In the genomic region with DNA sequence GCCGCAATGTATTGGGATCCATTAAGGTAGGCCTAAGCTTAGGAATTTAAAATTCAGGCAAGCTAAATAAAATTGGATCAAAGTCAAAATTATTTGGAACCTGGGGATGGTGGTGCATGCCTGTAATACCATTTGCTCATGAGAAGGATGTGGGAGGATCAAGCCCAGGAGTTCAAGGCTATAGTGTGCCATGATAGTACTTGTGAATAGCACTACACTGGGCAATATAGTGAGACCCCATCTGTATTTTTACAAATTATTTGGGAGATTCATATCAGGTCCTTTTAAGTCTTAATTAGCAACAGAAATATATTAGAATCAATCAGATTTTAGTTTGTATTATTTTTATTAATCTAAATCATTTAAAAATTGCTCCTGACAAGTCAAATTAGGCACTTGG, we compare ENCODE assay signal across 40 cellular contexts.
"Had no signal": no experiment of that assay in that cellular context is flagged by ENCODE, and none has a peak within 500 bp of the region (broad histone marks: within the 10 kb centered on the region; RNA-seq: fewer than 3 reads in every experiment).

No MANE protein-coding gene starts in this region.

- H3K27ac ChIP-seq: adrenal gland, ascending aorta, body of pancreas, brain microvascular endothelial cell, breast epithelium, cardiac muscle cell had no signal

- H3K27me3 ChIP-seq: adrenal gland, ascending aorta, body of pancreas, brain microvascular endothelial cell, breast epithelium, cardiac muscle cell had no signal

- H3K27ac Mint-ChIP-seq: activated naive CD4-positive, alpha-beta T cell treated with anti-CD3 and anti-CD28 coated beads for 36 hours; activated naive CD4-positive, alpha-beta T cell treated with anti-CD3 and anti-CD28 coated beads, Interleukin-2, amount 10 ng/mL, durations not matched to agents 7 days and 5 days; activated naive CD4-positive, alpha-beta T cell treated with anti-CD3 and anti-CD28 coated beads, Interleukin-2, amount 50 U/mL, for 24 hours; activated naive CD4-positive, alpha-beta T cell treated with anti-CD3 and anti-CD28 coated beads, Interleukin-2, amount 50 U/mL, for 72 hours; activated naive CD8-positive, alpha-beta T cell; activated naive CD8-positive, alpha-beta T cell treated with anti-CD3 and anti-CD28 coated beads for 36 hours; activated naive CD8-positive, alpha-beta T cell treated with anti-CD3 and anti-CD28 coated beads, Interleukin-2, amount 10 ng/mL, durations not matched to agents 7 days and 5 days; activated naive CD8-positive, alpha-beta T cell treated with anti-CD3 and anti-CD28 coated beads, Interleukin-2, amount 50 U/mL, for 24 hours; activated T-cell treated with anti-CD3 and anti-CD28 coated beads, Interleukin-2, amount 50 U/mL, for 24 hours; activated T-cell treated with anti-CD3 and anti-CD28 coated beads, Interleukin-2, amount 50 U/mL, for 72 hours; activated T-helper 1 cell treated with anti-CD3 and anti-CD28 coated beads, Interleukin-12 subunit alpha, Interleukin-12 subunit beta, Interleukin-2, Interleukin-4 antibody, amounts not matched to agents 30 ng/mL and 10 ng/mL and 1 ng/mL, durations not matched to agents 14 hours and 24 hours and 36 hours; activated T-helper 17 cell treated with anti-CD3 and anti-CD28 coated beads, Interleukin-2, amount 50 U/mL, for 72 hours; activated T-helper 2 cell treated with anti-CD3 and anti-CD28 coated beads, Interferon-gamma antibody, Interleukin-2, Interleukin-4, amounts not matched to agents 10 μg/mL and 5 μg/mL and 100 μg/mL, durations not matched to agents 14 hours and 24 hours and 36 hours; brain had no signal

- H3K9me3 Mint-ChIP-seq: activated naive CD4-positive, alpha-beta T cell treated with anti-CD3 and anti-CD28 coated beads for 36 hours; activated naive CD4-positive, alpha-beta T cell treated with anti-CD3 and anti-CD28 coated beads, Interleukin-2, amount 10 ng/mL, durations not matched to agents 7 days and 5 days; activated naive CD4-positive, alpha-beta T cell treated with anti-CD3 and anti-CD28 coated beads, Interleukin-2, amount 50 U/mL, for 24 hours; activated naive CD4-positive, alpha-beta T cell treated with anti-CD3 and anti-CD28 coated beads, Interleukin-2, amount 50 U/mL, for 72 hours; activated naive CD8-positive, alpha-beta T cell treated with anti-CD3 and anti-CD28 coated beads for 36 hours; activated naive CD8-positive, alpha-beta T cell treated with anti-CD3 and anti-CD28 coated beads, Interleukin-2, amount 50 U/mL, for 24 hours; activated T-cell treated with anti-CD3 and anti-CD28 coated beads, Interleukin-2, amount 50 U/mL, for 24 hours; activated T-cell treated with anti-CD3 and anti-CD28 coated beads, Interleukin-2, amount 50 U/mL, for 4 hours; activated T-cell treated with anti-CD3 and anti-CD28 coated beads, Interleukin-2, amount 50 U/mL, for 72 hours; activated T-helper 1 cell treated with anti-CD3 and anti-CD28 coated beads, Interleukin-12 subunit alpha, Interleukin-12 subunit beta, Interleukin-2, Interleukin-4 antibody, amounts not matched to agents 30 ng/mL and 10 ng/mL and 1 ng/mL, durations not matched to agents 14 hours and 24 hours and 36 hours; activated T-helper 17 cell treated with anti-CD3 and anti-CD28 coated beads, Interleukin-2, amount 50 U/mL, for 72 hours; activated T-helper 2 cell treated with anti-CD3 and anti-CD28 coated beads, Interferon-gamma antibody, Interleukin-2, Interleukin-4, amounts not matched to agents 10 μg/mL and 5 μg/mL and 100 μg/mL, durations not matched to agents 14 hours and 24 hours and 36 hours; brain; central memory CD8-positive, alpha-beta T cell had no signal

- H3K4me1 Mint-ChIP-seq: activated naive CD4-positive, alpha-beta T cell treated with anti-CD3 and anti-CD28 coated beads, Interleukin-2, amount 10 ng/mL, durations not matched to agents 7 days and 5 days; activated naive CD4-positive, alpha-beta T cell treated with anti-CD3 and anti-CD28 coated beads, Interleukin-2, amount 50 U/mL, for 24 hours; activated naive CD8-positive, alpha-beta T cell treated with anti-CD3 and anti-CD28 coated beads for 36 hours; activated naive CD8-positive, alpha-beta T cell treated with anti-CD3 and anti-CD28 coated beads, Interleukin-2, amount 10 ng/mL, durations not matched to agents 7 days and 5 days; activated naive CD8-positive, alpha-beta T cell treated with anti-CD3 and anti-CD28 coated beads, Interleukin-2, amount 50 U/mL, for 24 hours; activated T-helper 17 cell treated with anti-CD3 and anti-CD28 coated beads, Interleukin-2, amount 50 U/mL, for 72 hours; brain; central memory CD8-positive, alpha-beta T cell had no signal

- H3K4me1 ChIP-seq: adrenal gland, ascending aorta, body of pancreas, breast epithelium had no signal

- H3K9me3 ChIP-seq: adrenal gland, ascending aorta, body of pancreas, breast epithelium had no signal

- H3K27me3 Mint-ChIP-seq: activated naive CD4-positive, alpha-beta T cell treated with anti-CD3 and anti-CD28 coated beads, Interleukin-2, amount 10 ng/mL, durations not matched to agents 7 days and 5 days; activated naive CD4-positive, alpha-beta T cell treated with anti-CD3 and anti-CD28 coated beads, Interleukin-2, amount 50 U/mL, for 24 hours; activated naive CD8-positive, alpha-beta T cell; activated naive CD8-positive, alpha-beta T cell treated with anti-CD3 and anti-CD28 coated beads for 36 hours; activated naive CD8-positive, alpha-beta T cell treated with anti-CD3 and anti-CD28 coated beads, Interleukin-2, amount 10 ng/mL, durations not matched to agents 7 days and 5 days; activated T-cell treated with anti-CD3 and anti-CD28 coated beads, Interleukin-2, amount 50 U/mL, for 24 hours; activated T-helper 17 cell treated with anti-CD3 and anti-CD28 coated beads, Interleukin-2, amount 50 U/mL, for 72 hours; central memory CD8-positive, alpha-beta T cell had no signal

- H3K4me3 ChIP-seq: adrenal gland, ascending aorta, body of pancreas, breast epithelium, cardiac muscle cell had no signal

- H3K36me3 ChIP-seq: adrenal gland, ascending aorta, brain microvascular endothelial cell, breast epithelium, cardiac muscle cell had no signal

- ATAC-seq: activated naive CD4-positive, alpha-beta T cell treated with anti-CD3 and anti-CD28 coated beads, Interleukin-2, amount 50 U/mL, for 72 hours; activated naive CD8-positive, alpha-beta T cell treated with anti-CD3 and anti-CD28 coated beads, Interleukin-2, amount 50 U/mL, for 24 hours; activated T-cell treated with anti-CD3 and anti-CD28 coated beads, Interleukin-2, amount 50 U/mL, for 4 hours; activated T-cell treated with anti-CD3 and anti-CD28 coated beads, Interleukin-2, amount 50 U/mL, for 72 hours; activated T-helper 17 cell treated with anti-CD3 and anti-CD28 coated beads, Interleukin-2, amount 50 U/mL, for 72 hours; body of pancreas had no signal

- DNase-seq: activated effector memory CD4-positive, alpha-beta T cell treated with anti-CD3 and anti-CD28 coated beads, Interleukin-2, amount 50 U/mL, for 16 hours; activated effector memory CD4-positive, alpha-beta T cell treated with Interleukin-2 at 50 U/mL for 16 hours; activated gamma-delta T cell; activated gamma-delta T cell treated with Interleukin-2 at 50 U/mL for 16 hours; activated naive CD4-positive, alpha-beta T cell; activated naive CD4-positive, alpha-beta T cell treated with anti-CD3 and anti-CD28 coated beads for 36 hours; activated naive CD4-positive, alpha-beta T cell treated with anti-CD3 and anti-CD28 coated beads, Interleukin-2, amount 10 ng/mL, durations not matched to agents 7 days and 5 days; activated naive CD4-positive, alpha-beta T cell treated with anti-CD3 and anti-CD28 coated beads, Interleukin-2, amount 50 U/mL, for 16 hours; activated naive CD4-positive, alpha-beta T cell treated with Interleukin-2 at 50 U/mL for 16 hours; activated naive CD8-positive, alpha-beta T cell treated with anti-CD3 and anti-CD28 coated beads for 36 hours; activated naive CD8-positive, alpha-beta T cell treated with anti-CD3 and anti-CD28 coated beads, Interleukin-2, amount 10 ng/mL, durations not matched to agents 7 days and 5 days; activated naive CD8-positive, alpha-beta T cell treated with anti-CD3 and anti-CD28 coated beads, Interleukin-2, amount 50 U/mL, for 24 hours; activated T-cell treated with anti-CD3 and anti-CD28 coated beads, Interleukin-2, amount 50 U/mL, for 24 hours; activated T-cell treated with anti-CD3 and anti-CD28 coated beads, Interleukin-2, amount 50 U/mL, for 4 hours; activated T-cell treated with anti-CD3 and anti-CD28 coated beads, Interleukin-2, amount 50 U/mL, for 48 hours; activated T-cell treated with anti-CD3 and anti-CD28 coated beads, Interleukin-2, amount 50 U/mL, for 72 hours; adrenal gland; amniotic stem cell; amygdala; anterior cingulate cortex; aorta; body of pancreas; brain microvascular endothelial cell; caudate nucleus; central memory CD4-positive, alpha-beta T cell; cerebellar nuclear complex had no signal

- H3K36me3 Mint-ChIP-seq: activated naive CD4-positive, alpha-beta T cell treated with anti-CD3 and anti-CD28 coated beads, Interleukin-2, amount 10 ng/mL, durations not matched to agents 7 days and 5 days; activated naive CD4-positive, alpha-beta T cell treated with anti-CD3 and anti-CD28 coated beads, Interleukin-2, amount 50 U/mL, for 24 hours; activated naive CD4-positive, alpha-beta T cell treated with anti-CD3 and anti-CD28 coated beads, Interleukin-2, amount 50 U/mL, for 72 hours; activated naive CD8-positive, alpha-beta T cell; activated naive CD8-positive, alpha-beta T cell treated with anti-CD3 and anti-CD28 coated beads for 36 hours; activated naive CD8-positive, alpha-beta T cell treated with anti-CD3 and anti-CD28 coated beads, Interleukin-2, amount 10 ng/mL, durations not matched to agents 7 days and 5 days; brain had no signal

- FAIRE-seq: astrocyte, bronchial epithelial cell, colon had no signal

- H3K4me3 Mint-ChIP-seq: activated naive CD4-positive, alpha-beta T cell treated with anti-CD3 and anti-CD28 coated beads for 36 hours; activated naive CD4-positive, alpha-beta T cell treated with anti-CD3 and anti-CD28 coated beads, Interleukin-2, amount 10 ng/mL, durations not matched to agents 7 days and 5 days; activated naive CD4-positive, alpha-beta T cell treated with anti-CD3 and anti-CD28 coated beads, Interleukin-2, amount 50 U/mL, for 24 hours; activated naive CD8-positive, alpha-beta T cell; activated naive CD8-positive, alpha-beta T cell treated with anti-CD3 and anti-CD28 coated beads for 36 hours; activated naive CD8-positive, alpha-beta T cell treated with anti-CD3 and anti-CD28 coated beads, Interleukin-2, amount 10 ng/mL, durations not matched to agents 7 days and 5 days; activated naive CD8-positive, alpha-beta T cell treated with anti-CD3 and anti-CD28 coated beads, Interleukin-2, amount 50 U/mL, for 24 hours; activated T-cell treated with anti-CD3 and anti-CD28 coated beads, Interleukin-2, amount 50 U/mL, for 24 hours; activated T-cell treated with anti-CD3 and anti-CD28 coated beads, Interleukin-2, amount 50 U/mL, for 4 hours; activated T-cell treated with anti-CD3 and anti-CD28 coated beads, Interleukin-2, amount 50 U/mL, for 72 hours; activated T-helper 1 cell treated with anti-CD3 and anti-CD28 coated beads, Interleukin-12 subunit alpha, Interleukin-12 subunit beta, Interleukin-2, Interleukin-4 antibody, amounts not matched to agents 30 ng/mL and 10 ng/mL and 1 ng/mL, durations not matched to agents 14 hours and 24 hours and 36 hours; activated T-helper 17 cell treated with anti-CD3 and anti-CD28 coated beads, Interleukin-2, amount 50 U/mL, for 72 hours; brain; central memory CD8-positive, alpha-beta T cell had no signal
